ENCODE assay signal across 27 cellular contexts in genomic region chr15:39205081-39205480, GRCh38.
"Had no signal": no experiment of that assay in that cellular context is flagged by ENCODE, and none has a peak within 500 bp of the region (broad histone marks: within the 10 kb centered on the region; RNA-seq: fewer than 3 reads in every experiment).

No MANE protein-coding gene starts in this region.

- H3K9me3 Mint-ChIP-seq: activated naive CD4-positive, alpha-beta T cell treated with anti-CD3 and anti-CD28 coated beads, Interleukin-2, amount 50 U/mL, for 72 hours; activated naive CD8-positive, alpha-beta T cell treated with anti-CD3 and anti-CD28 coated beads, Interleukin-2, amount 50 U/mL, for 24 hours; activated T-helper 1 cell treated with anti-CD3 and anti-CD28 coated beads, Interleukin-12 subunit alpha, Interleukin-12 subunit beta, Interleukin-2, Interleukin-4 antibody, amounts not matched to agents 30 ng/mL and 10 ng/mL and 1 ng/mL, durations not matched to agents 14 hours and 24 hours and 36 hours had no signal

- H3K9me3 ChIP-seq: ascending aorta, body of pancreas had no signal

- H3K4me3 ChIP-seq: ascending aorta, body of pancreas, cardiac muscle cell had no signal

- H3K4me1 Mint-ChIP-seq: activated naive CD8-positive, alpha-beta T cell treated with anti-CD3 and anti-CD28 coated beads, Interleukin-2, amount 50 U/mL, for 24 hours; T-helper 17 cell had no signal

- H3K4me1 ChIP-seq: ascending aorta, body of pancreas had no signal

- DNase-seq: activated CD4-positive, alpha-beta T cell treated with anti-CD3 and anti-CD28 coated beads for 48 hours; activated CD4-positive, alpha-beta T cell treated with anti-CD3 and anti-CD28 coated beads, Interleukin-2, amount 50 U/mL, for 4 hours; activated CD4-positive, CD25-positive, alpha-beta regulatory T cell treated with anti-CD3 and anti-CD28 coated beads, Interleukin-2, amount 50 U/mL, for 72 hours; activated CD8-positive, alpha-beta memory T cell treated with anti-CD3 and anti-CD28 coated beads, Interleukin-2, amount 50 U/mL, for 48 hours; activated CD8-positive, alpha-beta T cell treated with anti-CD3 and anti-CD28 coated beads, Interleukin-2, amount 10 ng/mL, durations not matched to agents 7 days and 5 days; activated effector memory CD4-positive, alpha-beta T cell treated with anti-CD3 and anti-CD28 coated beads, Interleukin-2, amount 50 U/mL, for 16 hours; activated naive CD4-positive, alpha-beta T cell treated with Interleukin-2 at 50 U/mL for 16 hours; activated naive CD8-positive, alpha-beta T cell treated with anti-CD3 and anti-CD28 coated beads, Interleukin-2, amount 50 U/mL, for 24 hours; activated T-cell treated with anti-CD3 and anti-CD28 coated beads, Interleukin-2, amount 50 U/mL, for 1 hour; amniotic stem cell; body of pancreas; NCI-H1105 treated with DMSO at 0.1 percent for 48 hours; NCI-H1436 treated with DMSO at 0.1 percent for 48 hours; NCI-H187; NCI-H2081; NCI-H510A treated with DMSO at 0.1 percent for 48 hours; NCI-H69; NK-92 treated with Interleukin-12 subunit alpha and Interleukin-12 subunit beta, amount 100 ng/mL, for 24 hours; OCI-M1; SHP77 treated with DMSO at 0.1 percent for 48 hours; T-helper 17 cell; T-helper 9 cell had no signal

- H3K36me3 Mint-ChIP-seq: activated naive CD4-positive, alpha-beta T cell treated with anti-CD3 and anti-CD28 coated beads, Interleukin-2, amount 50 U/mL, for 72 hours; WTC11 had no signal

- H3K27ac ChIP-seq: ascending aorta, body of pancreas, cardiac muscle cell had no signal

- H3K27me3 ChIP-seq: ascending aorta, body of pancreas, cardiac muscle cell had no signal

- H3K36me3 ChIP-seq: ascending aorta, cardiac muscle cell had no signal

- H3K4me3 Mint-ChIP-seq: activated CD8-positive, alpha-beta T cell treated with anti-CD3 and anti-CD28 coated beads, Interleukin-2, amount 10 ng/mL, durations not matched to agents 7 days and 5 days; activated naive CD8-positive, alpha-beta T cell treated with anti-CD3 and anti-CD28 coated beads, Interleukin-2, amount 50 U/mL, for 24 hours; activated T-helper 1 cell treated with anti-CD3 and anti-CD28 coated beads, Interleukin-12 subunit alpha, Interleukin-12 subunit beta, Interleukin-2, Interleukin-4 antibody, amounts not matched to agents 30 ng/mL and 10 ng/mL and 1 ng/mL, durations not matched to agents 14 hours and 24 hours and 36 hours; T-helper 17 cell; WTC11 had no signal

- H3K27ac Mint-ChIP-seq: activated CD8-positive, alpha-beta T cell treated with anti-CD3 and anti-CD28 coated beads, Interleukin-2, amount 10 ng/mL, durations not matched to agents 7 days and 5 days; activated naive CD4-positive, alpha-beta T cell treated with anti-CD3 and anti-CD28 coated beads, Interleukin-2, amount 50 U/mL, for 72 hours; activated naive CD8-positive, alpha-beta T cell treated with anti-CD3 and anti-CD28 coated beads, Interleukin-2, amount 50 U/mL, for 24 hours; activated T-helper 1 cell treated with anti-CD3 and anti-CD28 coated beads, Interleukin-12 subunit alpha, Interleukin-12 subunit beta, Interleukin-2, Interleukin-4 antibody, amounts not matched to agents 30 ng/mL and 10 ng/mL and 1 ng/mL, durations not matched to agents 14 hours and 24 hours and 36 hours; T-helper 17 cell; WTC11 had no signal

- ATAC-seq: activated CD8-positive, alpha-beta T cell treated with anti-CD3 and anti-CD28 coated beads, Interleukin-2, amount 10 ng/mL, durations not matched to agents 7 days and 5 days; activated naive CD4-positive, alpha-beta T cell treated with anti-CD3 and anti-CD28 coated beads, Interleukin-2, amount 50 U/mL, for 72 hours; activated naive CD8-positive, alpha-beta T cell treated with anti-CD3 and anti-CD28 coated beads, Interleukin-2, amount 50 U/mL, for 24 hours; body of pancreas; T-helper 17 cell; WTC11 had no signal
